ENCODE assay signal across 17 cellular contexts in the genomic region with DNA sequence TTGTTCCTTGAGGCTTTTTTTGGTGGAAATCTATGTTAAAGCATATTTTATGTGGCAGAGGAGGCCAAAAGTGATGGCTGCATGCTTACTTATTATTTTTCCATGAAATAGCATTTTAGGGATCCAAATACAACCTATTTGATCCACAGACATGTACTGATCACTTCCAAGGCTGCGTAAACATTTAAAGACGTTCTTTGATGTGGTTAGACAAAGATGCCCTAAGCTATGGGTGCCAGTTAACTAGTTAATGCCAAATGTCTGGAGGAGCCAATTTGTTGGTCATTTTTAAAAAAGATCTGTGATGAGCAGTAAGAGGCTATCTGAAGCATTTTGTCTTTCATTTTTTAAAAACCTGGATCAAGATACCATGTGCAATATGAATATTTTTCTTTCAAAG. TPM values are rescaled to one million over a fixed set of nuclear protein-coding genes. Genes with fewer than 3 reads are reported as not detected.
DNase-seq lines count a peak whose midpoint lies in the region; ATAC-seq lines count a peak whose summit lies in the region.
"Had no signal": no experiment of that assay in that cellular context is flagged by ENCODE, and none has a peak within 500 bp of the region (broad histone marks: within the 10 kb centered on the region; RNA-seq: fewer than 3 reads in every experiment).

No MANE protein-coding gene starts in this region.

- peak overlapping the region; percentile 5 for H3K27ac Mint-ChIP-seq in T-helper 2 cell treated with Interferon-gamma antibody and Interleukin-4, amounts not matched to agents 5 μg/mL and 100 μg/mL, for 36 hours
- H3K27ac Mint-ChIP-seq in activated naive CD8-positive, alpha-beta T cell, result peak overlapping the region; percentile 58
- no peak overlapping the region for H3K27ac Mint-ChIP-seq in activated naive CD8-positive, alpha-beta T cell treated with anti-CD3 and anti-CD28 coated beads, Interleukin-2, amount 50 U/mL, for 24 hours
- peak overlapping the region; percentile 82 for H3K27ac Mint-ChIP-seq in T-helper 17 cell
- H3K27ac Mint-ChIP-seq: CD14-positive monocyte, HFFc6 had no signal

- no peak overlapping the region for H3K4me3 Mint-ChIP-seq in T-helper 2 cell treated with Interferon-gamma antibody and Interleukin-4, amounts not matched to agents 5 μg/mL and 100 μg/mL, for 36 hours
- no peak overlapping the region for H3K4me3 Mint-ChIP-seq in activated naive CD8-positive, alpha-beta T cell
- no peak overlapping the region for H3K4me3 Mint-ChIP-seq in activated naive CD8-positive, alpha-beta T cell treated with anti-CD3 and anti-CD28 coated beads, Interleukin-2, amount 50 U/mL, for 24 hours
- H3K4me3 Mint-ChIP-seq in T-helper 17 cell, result peak overlapping the region; percentile 61
- H3K4me3 Mint-ChIP-seq: CD14-positive monocyte, HFFc6 had no signal

- H3K27me3 Mint-ChIP-seq in T-helper 2 cell treated with Interferon-gamma antibody and Interleukin-4, amounts not matched to agents 5 μg/mL and 100 μg/mL, for 36 hours (ENCODE audit: low read depth), result no peaks in the 10 kb centered on the region
- H3K27me3 Mint-ChIP-seq in activated naive CD8-positive, alpha-beta T cell, result no peaks in the 10 kb centered on the region
- no peaks in the 10 kb centered on the region for H3K27me3 Mint-ChIP-seq in activated naive CD8-positive, alpha-beta T cell treated with anti-CD3 and anti-CD28 coated beads, Interleukin-2, amount 50 U/mL, for 24 hours
- H3K27me3 Mint-ChIP-seq in T-helper 17 cell, result no peaks in the 10 kb centered on the region

- no peak for ATAC-seq in activated naive CD8-positive, alpha-beta T cell treated with anti-CD3 and anti-CD28 coated beads, Interleukin-2, amount 50 U/mL, for 24 hours
- no peak for ATAC-seq in T-helper 17 cell
- ATAC-seq in HG02610 (IDR thresholded peaks at IDR 0.05; ENCODE audit: unreplicated experiment), result no peak
- no peak for ATAC-seq in HG02642 (IDR thresholded peaks at IDR 0.05; ENCODE audit: poor library complexity, unreplicated experiment)

- no peak for DNase-seq in T-helper 2 cell treated with Interferon-gamma antibody and Interleukin-4, amounts not matched to agents 5 μg/mL and 100 μg/mL, for 36 hours (ENCODE audit: low spot score)
- DNase-seq in T-helper 2 cell (no peak), T-helper 17 cell (no peak), midbrain (lab: John Stamatoyannopoulos, UW) (no peak)
- DNase-seq in activated naive CD8-positive, alpha-beta T cell treated with anti-CD3 and anti-CD28 coated beads, Interleukin-2, amount 50 U/mL, for 24 hours, result no peak
- DNase-seq: COR-L47, DMS153, DMS79 treated with DMSO at 0.1 percent for 48 hours, EL, HCEC 1CT, HFFc6, IMR-90 had no signal

- H3K36me3 Mint-ChIP-seq in T-helper 2 cell treated with Interferon-gamma antibody and Interleukin-4, amounts not matched to agents 5 μg/mL and 100 μg/mL, for 36 hours (ENCODE audit: low read depth), result no peaks in the 10 kb centered on the region
- no peaks in the 10 kb centered on the region for H3K36me3 Mint-ChIP-seq in activated naive CD8-positive, alpha-beta T cell
- no peaks in the 10 kb centered on the region for H3K36me3 Mint-ChIP-seq in activated naive CD8-positive, alpha-beta T cell treated with anti-CD3 and anti-CD28 coated beads, Interleukin-2, amount 50 U/mL, for 24 hours (ENCODE audit: low read depth)
- H3K36me3 Mint-ChIP-seq in T-helper 17 cell (ENCODE audit: low read depth), result peaks cover 2% of the 10 kb centered on the region
- H3K36me3 Mint-ChIP-seq: CD14-positive monocyte had no signal

- H3K9me3 ChIP-seq in T-helper 17 cell (ENCODE audit: control insufficient read depth, low read length, poor library complexity, severe bottlenecking), result no peaks in the 10 kb centered on the region

- no peaks in the 10 kb centered on the region for H3K9me3 Mint-ChIP-seq in T-helper 2 cell treated with Interferon-gamma antibody and Interleukin-4, amounts not matched to agents 5 μg/mL and 100 μg/mL, for 36 hours
- H3K9me3 Mint-ChIP-seq in activated naive CD8-positive, alpha-beta T cell (ENCODE audit: low read depth), result no peaks in the 10 kb centered on the region
- H3K9me3 Mint-ChIP-seq in activated naive CD8-positive, alpha-beta T cell treated with anti-CD3 and anti-CD28 coated beads, Interleukin-2, amount 50 U/mL, for 24 hours, result no peaks in the 10 kb centered on the region
- H3K9me3 Mint-ChIP-seq: CD14-positive monocyte, HFFc6 had no signal

- peaks cover 8% of the 10 kb centered on the region for H3K4me1 Mint-ChIP-seq in T-helper 2 cell treated with Interferon-gamma antibody and Interleukin-4, amounts not matched to agents 5 μg/mL and 100 μg/mL, for 36 hours (ENCODE audit: low read depth)
- H3K4me1 Mint-ChIP-seq in activated naive CD8-positive, alpha-beta T cell (ENCODE audit: low read depth), result peaks cover 38% of the 10 kb centered on the region
- H3K4me1 Mint-ChIP-seq in activated naive CD8-positive, alpha-beta T cell treated with anti-CD3 and anti-CD28 coated beads, Interleukin-2, amount 50 U/mL, for 24 hours, result peaks cover 32% of the 10 kb centered on the region
- peaks cover 22% of the 10 kb centered on the region for H3K4me1 Mint-ChIP-seq in T-helper 17 cell

RNA-seq across cellular contexts. Expression of gene PRKCA, which starts 17.3 kb away (rescaled TPM):
- total RNA-seq in T-helper 17 cell, result 10 to 100 TPM; 84.9 to 93.9 TPM

RNA-seq across cellular contexts. Expression of gene APOH, which starts 55.9 kb away (rescaled TPM):
- total RNA-seq in T-helper 17 cell, result not detected
- total RNA-seq: H1, HFFc6, IMR-90 had no signal
